Comparison of ENCODE assay signal across 35 cellular contexts in the genomic region with DNA sequence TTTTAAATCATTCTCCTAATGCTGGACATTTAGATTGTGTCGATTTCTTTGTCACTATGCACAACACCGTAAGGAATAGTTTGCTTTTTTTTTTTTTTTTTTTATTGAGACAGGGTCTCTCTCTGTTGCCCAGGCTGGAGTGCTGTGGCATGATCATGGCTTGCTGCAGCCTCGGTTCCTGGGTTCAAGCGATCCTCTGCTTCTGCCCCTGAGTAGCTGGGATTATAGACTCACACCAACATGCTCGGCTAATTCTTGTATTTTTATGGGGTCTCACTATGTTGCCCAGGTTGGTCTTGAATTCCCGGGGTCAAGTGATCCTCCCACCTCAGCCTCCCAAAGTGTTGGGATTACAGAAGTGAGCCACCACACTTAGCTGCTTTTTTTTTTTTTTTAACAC.
DNase-seq lines count a peak whose midpoint lies in the region; ATAC-seq, FAIRE-seq and TF ChIP-seq lines count a peak whose summit lies in the region.
"Had no signal": no experiment of that assay in that cellular context is flagged by ENCODE, and none has a peak within 500 bp of the region (broad histone marks: within the 10 kb centered on the region; RNA-seq: fewer than 3 reads in every experiment).

No MANE protein-coding gene starts in this region.

- POLR2A ChIA-PET in HEK293 (lab: Yijun Ruan, JAX) (interaction anchor here (0.7 kb wide), 1 partner anchor 129 kb away, joined by 5 read pairs; no protein-coding TSS in a partner anchor), K562 (lab: Yijun Ruan, JAX) (interaction anchor here (0.6 kb wide), 3 partner anchors 75 to 1201 kb away, joined by 3 read pairs; a partner anchor contains a TSS)

- H3K9me1 ChIP-seq in K562 (ENCODE audit: control insufficient read depth, insufficient read depth, low read length) = no peaks in the 10 kb centered on the region

- H3K27me3 ChIP-seq in K562 (ENCODE audit: control insufficient read depth in 2 of 2, insufficient read depth in 2 of 2, low read length in 2 of 2) (no peaks in the 10 kb centered on the region), lower lobe of right lung (ENCODE audit: low read depth) (no peaks in the 10 kb centered on the region), psoas muscle (ENCODE audit: insufficient read depth in 3 of 3, low read length in 2 of 3) (no peaks in the 10 kb centered on the region), ovary (no peaks in the 10 kb centered on the region), heart right ventricle (peaks cover 0 to 17% (median 0%) of the 10 kb centered on the region in 7 donors)
- H3K27me3 ChIP-seq: BE2C; BLaER1; BLaER1 treated with 17β-estradiol and CSF1 and Interleukin-3, amounts not matched to agents 10 nM and 100 nM had no signal

- TF ChIP-seq CTCF in HEK293 (tag by site-specific recombination; IDR thresholded peaks at IDR 0.05) = no peak
- TF ChIP-seq CTCF in K562 (IDR thresholded peaks at IDR 0.05 in 2 of 3, conservative IDR thresholded peaks at IDR 0.05 in 1 of 3; ENCODE audit: insufficient read depth in 2 of 3, low read depth in 1 of 3, low read length in 3 of 3) = no peak
- TF ChIP-seq CTCF in lower lobe of right lung (IDR thresholded peaks at IDR 0.05) = no peak
- no peak for TF ChIP-seq CTCF in psoas muscle (IDR thresholded peaks at IDR 0.05)
- TF ChIP-seq CTCF in ovary (IDR thresholded peaks at IDR 0.05) = no peak
- no peak for TF ChIP-seq CTCF in heart right ventricle (IDR thresholded peaks at IDR 0.05)

- H3K4me1 ChIP-seq in HEK293 (ENCODE audit: control insufficient read depth, insufficient read depth, low read length) (no peaks in the 10 kb centered on the region), K562 (replicated peaks in 1 of 2; ENCODE audit: control insufficient read depth in 2 of 2, insufficient read depth in 2 of 2, low read length in 2 of 2) (peaks cover 2 to 20% of the 10 kb centered on the region in 2 experiments; a peak in 2 of 5 replicates), lower lobe of right lung (peaks cover 4% of the 10 kb centered on the region), psoas muscle (no peaks in the 10 kb centered on the region), ovary (ENCODE audit: insufficient read depth) (peaks cover 3% of the 10 kb centered on the region), heart right ventricle (peaks cover 0 to 4% (median 0%) of the 10 kb centered on the region in 9 donors)
- H3K4me1 ChIP-seq: A549, BE2C, Caco-2 had no signal

- CTCF ChIA-PET in HEK293 (lab: Yijun Ruan, JAX) (interaction anchor here (0.6 to 7.6 kb wide), 4 partner anchors 25 to 397 kb away, joined by 3 to 138 read pairs (median 12); no protein-coding TSS in a partner anchor), K562 (lab: Yijun Ruan, JAX; ENCODE audit: low intra/inter-chr PET ratio) (no interaction called here)

- TF ChIP-seq EP300 in K562 (IDR thresholded peaks at IDR 0.05; ENCODE audit: low read length) (no peak), ovary (IDR thresholded peaks at IDR 0.05) (no peak)

- H3K36me3 ChIP-seq in HEK293 (ENCODE audit: control insufficient read depth in 2 of 2, insufficient read depth in 1 of 2, low read length in 2 of 2) (no peaks in the 10 kb centered on the region; a peak in 1 of 3 replicates), K562 (ENCODE audit: control insufficient read depth, insufficient read depth, low read length) (no peaks in the 10 kb centered on the region), lower lobe of right lung (no peaks in the 10 kb centered on the region), psoas muscle (ENCODE audit: insufficient read depth in 1 of 2, low read depth in 1 of 2) (peaks cover 6 to 97% of the 10 kb centered on the region in 2 donors), ovary (no peaks in the 10 kb centered on the region), heart right ventricle (no peaks in the 10 kb centered on the region)
- H3K36me3 ChIP-seq: BE2C; BLaER1; BLaER1 treated with 17β-estradiol and CSF1 and Interleukin-3, amounts not matched to agents 10 nM and 100 nM had no signal

- H3K4me3 ChIP-seq in HEK293 (ENCODE audit: low read depth, low read length) (no peak overlapping the region), K562 (no peak overlapping the region), lower lobe of right lung (no peak overlapping the region), psoas muscle (no peak overlapping the region), ovary (no peak overlapping the region), heart right ventricle (no peak overlapping the region)
- H3K4me3 ChIP-seq: A549; BLaER1; BLaER1 treated with 17β-estradiol and CSF1 and Interleukin-3, amounts not matched to agents 10 nM and 100 nM had no signal

- no peak for TF ChIP-seq POLR2A in K562 (conservative IDR thresholded peaks at IDR 0.05)
- no peak for TF ChIP-seq POLR2A in ovary (IDR thresholded peaks at IDR 0.05)

- no peaks in the 10 kb centered on the region for H3K9me3 ChIP-seq in HEK293 (ENCODE audit: control insufficient read depth, insufficient read depth, low read depth, low read length)
- H3K9me3 ChIP-seq in K562 (replicated peaks; ENCODE audit: control insufficient read depth, insufficient read depth, low read depth, low read length) = no peaks in the 10 kb centered on the region
- H3K9me3 ChIP-seq in lower lobe of right lung = no peaks in the 10 kb centered on the region
- no peaks in the 10 kb centered on the region for H3K9me3 ChIP-seq in psoas muscle
- no peaks in the 10 kb centered on the region for H3K9me3 ChIP-seq in ovary
- H3K9me3 ChIP-seq in heart right ventricle = no peaks in the 10 kb centered on the region
- H3K9me3 ChIP-seq: A549; BE2C; BLaER1; BLaER1 treated with 17β-estradiol and CSF1 and Interleukin-3, amounts not matched to agents 10 nM and 100 nM; Caco-2 had no signal

- no peak overlapping the region for H3K4me2 ChIP-seq in K562 (ENCODE audit: insufficient read depth, low read length)
- H3K4me2 ChIP-seq: A549; BLaER1; BLaER1 treated with 17β-estradiol and CSF1 and Interleukin-3, amounts not matched to agents 10 nM and 100 nM had no signal

- DNase-seq in K562 (ENCODE audit: extremely low read depth in 1 of 4, low spot score in 3 of 4) (no peak), lower lobe of right lung (peak; percentile 3), psoas muscle (no peak), ovary (no peak), T-helper 9 cell (no peak), heart right ventricle (no peak), HuH-7.5 (ENCODE audit: low spot score) (no peak)
- DNase-seq: 8988T; ACHN; AML-193; BE2C; C1 segment of cervical spinal cord; Caco-2; Calu3; CD4-positive, alpha-beta memory T cell; CD4-positive, alpha-beta T cell; CD4-positive, CD25-positive, alpha-beta regulatory T cell; CD8-positive, alpha-beta memory T cell; CD8-positive, alpha-beta T cell; COR-L47; DMS 273 treated with DMSO at 0.1 percent for 48 hours; DMS153; DMS53; DMS79; DMS79 treated with DMSO at 0.1 percent for 48 hours; DND-41; EL had no signal

- no peak for TF ChIP-seq RAD21 in K562 (CRISPR knock-in tag; conservative IDR thresholded peaks at IDR 0.05 in 1 of 2, IDR thresholded peaks at IDR 0.05 in 1 of 2)

- in situ Hi-C loops in K562 (cut with MboI) = loop anchor here (10.0 kb wide), 1 partner anchor 405 kb away; no protein-coding TSS in a partner anchor

- no peak overlapping the region for H3K9ac ChIP-seq in K562 (ENCODE audit: insufficient read depth in 1 of 2, low read depth in 2 of 2, low read length in 2 of 2)
- H3K9ac ChIP-seq: BLaER1; BLaER1 treated with 17β-estradiol and CSF1 and Interleukin-3, amounts not matched to agents 10 nM and 100 nM had no signal

- H2AFZ ChIP-seq in K562 (ENCODE audit: low read depth, low read length) = no peak overlapping the region

- WGBS in K562 (ENCODE audit: insufficient coverage, low coverage, missing lambda C conversion rate) = 56% methylated on average over 5 of the region's 6 CpGs
- WGBS in psoas muscle, 3 donors = 84 to 88% (median 84%) methylated on average over 6 of the region's 6 CpGs
- 87 to 94% (median 91%) methylated on average over 6 of the region's 6 CpGs for WGBS in ovary, 3 donors
- 89 to 91% methylated on average over 6 of the region's 6 CpGs for WGBS in heart right ventricle, 2 donors

- no peak overlapping the region for H3K27ac ChIP-seq in HEK293 (ENCODE audit: extremely low read depth, low read depth, low read length)
- H3K27ac ChIP-seq in K562 (ENCODE audit: extremely low read depth, low read depth, low read length) = no peak overlapping the region
- H3K27ac ChIP-seq in lower lobe of right lung = no peak overlapping the region
- peak overlapping the region; percentile 23 for H3K27ac ChIP-seq in psoas muscle
- no peak overlapping the region for H3K27ac ChIP-seq in ovary
- H3K27ac ChIP-seq in heart right ventricle = no peak overlapping the region
- H3K27ac ChIP-seq: 22Rv1; A549; BLaER1; BLaER1 treated with 17β-estradiol and CSF1 and Interleukin-3, amounts not matched to agents 10 nM and 100 nM; C4-2B had no signal

- intact Hi-C loops in K562 (cut with micrococcal nuclease) (loop anchor here (10.0 kb wide), 2 partner anchors 115 to 415 kb away; a partner anchor contains a TSS), lower lobe of right lung (cut with DNase I) (no loop called here), psoas muscle (cut with DNase I) (no loop called here), ovary (cut with DNase I) (loop anchor here in 3 of 4 donors (5.0 to 10.0 kb wide), 3 partner anchors 85 to 407 kb away; a partner anchor contains a TSS), heart right ventricle (cut with DNase I) (loop anchor here in 6 of 10 donors (10.0 kb wide), 4 partner anchors 115 to 435 kb away; a partner anchor contains a TSS)

- H4K20me1 ChIP-seq in K562 (replicated peaks; ENCODE audit: control insufficient read depth, insufficient read depth, low read length) = no peaks in the 10 kb centered on the region
- H4K20me1 ChIP-seq: BLaER1; BLaER1 treated with 17β-estradiol and CSF1 and Interleukin-3, amounts not matched to agents 10 nM and 100 nM had no signal

- no peaks in the 10 kb centered on the region for H3K79me2 ChIP-seq in K562 (ENCODE audit: control insufficient read depth, insufficient read depth, low read length)

- no TSS peak for BruUV-seq in K562 (replicated peaks; lab: Mats Ljungman, UMichigan)

- no peak for ATAC-seq in K562
- no peak for ATAC-seq in lower lobe of right lung
- no peak for ATAC-seq in psoas muscle
- ATAC-seq in heart right ventricle = no peak
- ATAC-seq: A549; CD8-positive, alpha-beta T cell had no signal

- FAIRE-seq in K562 (lab: Jason Lieb, UNC) = no peak
- FAIRE-seq: A204.1, A549, D721Med had no signal

TF ChIP-seq in HEK293, 187 proteins besides CTCF, POLR2A, EP300 and RAD21:
- TF ChIP-seq ZNF121 (tag by site-specific recombination; IDR thresholded peaks at IDR 0.05) (peak; percentile 93), ZNF24 (tag by site-specific recombination; IDR thresholded peaks at IDR 0.05) (no peak)
TF ChIP-seq in HEK293: peak in this region for 1.

Comparison
In these comparisons a context has a peak if more than half of its experiments do, and no peak if none do; other contexts are left out.
1. intact Hi-C loops: an anchor here in K562 (10.0 kb wide), ovary (5.0 to 10.0 kb wide) and heart right ventricle (10.0 kb wide); none called in lower lobe of right lung and psoas muscle.